Comparison of ENCODE assay signal across 8 cellular contexts in the genomic region with DNA sequence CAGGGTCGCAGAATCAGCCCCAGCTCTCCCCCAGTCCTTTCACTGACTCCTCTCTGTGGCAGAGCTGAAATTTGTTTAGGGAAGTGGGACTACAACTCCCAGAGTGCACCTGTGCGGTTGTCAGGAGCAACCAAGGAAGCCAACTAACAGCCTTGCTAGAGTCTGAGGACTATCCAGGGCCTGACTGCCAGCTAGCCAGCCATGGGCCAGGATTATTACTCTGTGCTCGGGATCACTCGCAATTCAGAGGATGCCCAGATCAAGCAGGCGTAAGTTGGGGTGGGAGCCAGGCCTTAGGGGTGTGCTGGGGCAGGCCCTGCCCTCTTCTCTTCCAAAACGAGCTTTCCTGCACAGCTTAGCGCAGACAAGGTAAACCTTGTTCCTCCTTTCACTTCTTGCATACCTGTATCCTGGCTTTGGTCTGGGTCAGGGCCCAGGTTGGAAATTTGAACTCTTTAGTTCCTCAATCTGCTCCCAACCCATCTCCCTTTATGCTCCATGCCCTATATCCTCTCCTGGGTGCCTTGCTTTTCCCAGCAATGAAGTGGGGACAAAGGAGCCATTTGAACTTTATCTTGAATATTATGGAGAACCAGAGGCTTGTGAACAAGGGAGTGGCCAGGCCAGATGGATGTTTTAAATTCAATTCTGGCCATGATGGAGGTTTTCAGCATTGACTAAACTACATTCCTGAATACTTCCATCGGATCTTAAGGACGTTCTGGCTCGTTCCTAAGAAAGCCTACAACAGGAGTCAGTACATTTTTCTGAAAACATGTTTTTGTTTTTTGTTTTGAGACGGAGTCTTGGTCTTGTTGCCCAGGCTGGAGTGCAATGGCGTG. TPM values are rescaled to one million over a fixed set of nuclear protein-coding genes. Genes with fewer than 3 reads are reported as not detected.
DNase-seq lines count a peak whose midpoint lies in the region; ATAC-seq and TF ChIP-seq lines count a peak whose summit lies in the region.

A gene with protein sequence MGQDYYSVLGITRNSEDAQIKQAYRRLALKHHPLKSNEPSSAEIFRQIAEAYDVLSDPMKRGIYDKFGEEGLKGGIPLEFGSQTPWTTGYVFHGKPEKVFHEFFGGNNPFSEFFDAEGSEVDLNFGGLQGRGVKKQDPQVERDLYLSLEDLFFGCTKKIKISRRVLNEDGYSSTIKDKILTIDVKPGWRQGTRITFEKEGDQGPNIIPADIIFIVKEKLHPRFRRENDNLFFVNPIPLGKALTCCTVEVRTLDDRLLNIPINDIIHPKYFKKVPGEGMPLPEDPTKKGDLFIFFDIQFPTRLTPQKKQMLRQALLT (plus strand): TSS at position 158 of the 842 bp plus-strand sequence. CDS start 44 bp downstream, at position 202.

- no peaks in the 10 kb centered on the region for H3K36me3 ChIP-seq in PC-3 (ENCODE audit: low read depth, low read length)
- H3K36me3 ChIP-seq in prostate gland: no peaks in the 10 kb centered on the region

- H2AFZ ChIP-seq in PC-3 (ENCODE audit: low read length): no peak within 1 kb of the TSS

- no TSS peak for BruUV-seq in PC-3 (replicated peaks; lab: Mats Ljungman, UMichigan)

- DNase-seq in DMS153 (lab: John Stamatoyannopoulos, UW): peak; percentile 37
- peak; percentile 70 for DNase-seq in PC-3
- peak; percentile 44 to 55 for DNase-seq in erythroblast (lab: John Stamatoyannopoulos, UW)
- DNase-seq in prostate gland (ENCODE audit: low spot score): peak; percentile 42

- peak within 1 kb of the TSS; percentile 17 for H3K4me2 ChIP-seq in PC-3 (ENCODE audit: low read length)

- no peaks in the 10 kb centered on the region for H4K20me1 ChIP-seq in PC-3 (ENCODE audit: low read length)

- no peaks in the 10 kb centered on the region for H3K27me3 ChIP-seq in PC-3 (ENCODE audit: low read length)
- no peaks in the 10 kb centered on the region for H3K27me3 ChIP-seq in prostate gland (replicated peaks; ENCODE audit: insufficient read depth)

- H3K79me2 ChIP-seq in PC-3 (ENCODE audit: low read length): no peaks in the 10 kb centered on the region

- H3K9ac ChIP-seq in PC-3 (ENCODE audit: low read length): no peak within 1 kb of the TSS

- H3K4me3 ChIP-seq in PC-3 (ENCODE audit: low read length) (no peak within 1 kb of the TSS), prostate gland (no peak within 1 kb of the TSS)

- intact Hi-C loops in PC-3 (cut with micrococcal nuclease): no loop called here
- intact Hi-C loops in prostate gland (cut with DNase I): no loop called here

- POLR2A ChIA-PET in PC-3 (lab: Charles Lee; ENCODE audit: unreplicated experiment): no interaction called here

- no peaks in the 10 kb centered on the region for H3K9me2 ChIP-seq in PC-3 (replicated peaks; ENCODE audit: low read length)

- TF ChIP-seq POLR2A in erythroblast (IDR thresholded peaks at IDR 0.05; ENCODE audit: low read length) (no peak), prostate gland (IDR thresholded peaks at IDR 0.05) (no peak)

- ATAC-seq in GM19043 (IDR thresholded peaks at IDR 0.05; ENCODE audit: low read depth, unreplicated experiment): peak; percentile 86
- peak; percentile 95 for ATAC-seq in HG03280 (IDR thresholded peaks at IDR 0.05; ENCODE audit: unreplicated experiment)
- peak; percentile 82 for ATAC-seq in PC-3
- no peak for ATAC-seq in GM18520 (IDR thresholded peaks at IDR 0.05; ENCODE audit: unreplicated experiment)
- no peak for ATAC-seq in GM19455 (IDR thresholded peaks at IDR 0.05; ENCODE audit: unreplicated experiment)

- H3K4me1 ChIP-seq in PC-3 (ENCODE audit: insufficient read depth, low read length) (peaks cover 18% of the 10 kb centered on the region), prostate gland (replicated peaks) (no peaks in the 10 kb centered on the region)

- CTCF ChIA-PET in PC-3 (lab: Charles Lee): interaction anchor here (0.6 kb wide), 1 partner anchor 13 kb away, joined by 3 read pairs; no protein-coding TSS in a partner anchor

- WGBS in prostate gland: 67% methylated on average over 12 of the region's 12 CpGs

- H3K9me3 ChIP-seq in PC-3 (ENCODE audit: low read length) (no peaks in the 10 kb centered on the region), prostate gland (no peaks in the 10 kb centered on the region)

- no peak for TF ChIP-seq CTCF in PC-3 (conservative IDR thresholded peaks at IDR 0.05; ENCODE audit: low read depth, low read length)
- no peak for TF ChIP-seq CTCF in prostate gland (IDR thresholded peaks at IDR 0.05)

- no peaks in the 10 kb centered on the region for H3F3A ChIP-seq in PC-3 (ENCODE audit: low read length, unreplicated experiment)

- H3K27ac ChIP-seq in PC-3 (ENCODE audit: low read length): no peak within 1 kb of the TSS
- no peak within 1 kb of the TSS for H3K27ac ChIP-seq in prostate gland

RNA-seq across cellular contexts. Expression of the gene that starts here (rescaled TPM):
- 0.29 and 0.46 TPM in 2 replicates for total RNA-seq in PC-3 (2014; rRNA removed)
- total RNA-seq in prostate gland: 1 to 10 TPM in 1 of 2 donors, under 1 TPM in 1; 0.59 to 1.9 TPM

Comparison
In these comparisons a context has a peak if more than half of its experiments do, and no peak if none do; other contexts are left out.
1. Peak in DNase-seq, ATAC-seq and H3K4me2 ChIP-seq in PC-3; RNA of the gene not detected or under 1 TPM.
2. ATAC-seq: peak in GM19043 (single experiment) and HG03280 (single experiment); none in GM18520 (single experiment) and GM19455 (single experiment).
3. Peak in every context shown above with its lines, with median percentiles within 50 percentile points of each other: DNase-seq.